In the genomic region with DNA sequence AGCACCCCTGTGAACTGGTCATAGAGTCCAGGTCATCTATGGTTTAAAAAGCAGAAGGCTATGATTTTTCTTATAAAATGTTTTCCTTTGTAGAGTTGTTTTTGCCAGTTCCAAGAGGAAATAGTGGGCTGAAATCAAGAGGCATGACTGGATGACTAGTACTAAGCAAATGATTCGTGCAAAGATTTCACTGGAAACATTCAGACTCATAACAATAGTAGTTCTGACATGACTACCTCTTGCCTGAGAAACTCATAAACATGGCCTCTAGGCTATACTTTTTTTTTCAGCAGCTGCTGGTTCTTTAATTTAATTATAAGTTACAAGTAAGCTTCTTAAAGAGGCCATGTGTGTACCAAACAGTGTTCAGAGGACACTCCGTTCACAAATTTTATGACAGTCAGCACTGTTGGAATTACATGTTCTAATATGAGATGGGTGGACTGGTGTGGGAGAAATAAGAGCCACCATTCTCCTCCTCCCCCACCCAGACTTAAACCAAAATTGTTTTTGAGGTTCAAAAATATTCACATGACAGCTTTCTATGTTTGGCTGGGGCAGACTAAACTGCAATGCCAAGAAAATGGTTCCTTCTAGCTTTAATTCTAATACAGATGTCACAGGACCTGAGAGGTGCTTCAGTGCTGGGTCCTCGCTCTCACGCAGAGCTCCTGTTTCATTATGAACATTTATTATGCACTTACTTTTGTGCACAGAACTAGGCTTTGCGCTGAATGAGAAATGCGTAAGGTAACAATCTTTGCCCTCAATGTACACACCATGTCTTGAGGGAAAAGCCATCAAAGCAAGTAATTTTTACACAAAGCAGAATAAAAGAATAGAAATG, we compare ENCODE assay signal across 11 cellular contexts.
DNase-seq lines count a peak whose midpoint lies in the region; ATAC-seq and TF ChIP-seq lines count a peak whose summit lies in the region.
"Had no signal": no experiment of that assay in that cellular context is flagged by ENCODE, and none has a peak within 500 bp of the region (broad histone marks: within the 10 kb centered on the region; RNA-seq: fewer than 3 reads in every experiment).

No MANE protein-coding gene starts in this region.

- peak overlapping the region; percentile 87 for H3K27ac Mint-ChIP-seq in activated T-helper 17 cell treated with anti-CD3 and anti-CD28 coated beads, Interleukin-2, amount 50 U/mL, for 72 hours
- H3K27ac Mint-ChIP-seq: activated naive CD4-positive, alpha-beta T cell treated with anti-CD3 and anti-CD28 coated beads, Interleukin-2, amount 50 U/mL, for 24 hours had no signal

- no peaks in the 10 kb centered on the region for H4K20me1 ChIP-seq in BLaER1 treated with 17β-estradiol and CSF1 and Interleukin-3, amounts not matched to agents 10 nM and 100 nM

- no peak overlapping the region for H3K4me3 ChIP-seq in BLaER1 treated with 17β-estradiol and CSF1 and Interleukin-3, amounts not matched to agents 10 nM and 100 nM
- H3K4me3 ChIP-seq in tibial nerve, result no peak overlapping the region

- peaks cover 3% of the 10 kb centered on the region for H3K9me3 Mint-ChIP-seq in activated T-helper 17 cell treated with anti-CD3 and anti-CD28 coated beads, Interleukin-2, amount 50 U/mL, for 72 hours
- H3K9me3 Mint-ChIP-seq: activated naive CD4-positive, alpha-beta T cell treated with anti-CD3 and anti-CD28 coated beads, Interleukin-2, amount 50 U/mL, for 24 hours had no signal

- H3K9ac ChIP-seq in BLaER1 treated with 17β-estradiol and CSF1 and Interleukin-3, amounts not matched to agents 10 nM and 100 nM, result peak overlapping the region in 2 of 11 experiments; percentile 26 to 27; a peak in 3 of 22 replicates

- no peak for TF ChIP-seq POLR2A in tibial nerve (IDR thresholded peaks at IDR 0.05)

- no peaks in the 10 kb centered on the region for H3K36me3 ChIP-seq in BLaER1 treated with 17β-estradiol and CSF1 and Interleukin-3, amounts not matched to agents 10 nM and 100 nM
- no peaks in the 10 kb centered on the region for H3K36me3 ChIP-seq in tibial nerve

- TF ChIP-seq CTCF in tibial nerve (IDR thresholded peaks at IDR 0.05), result no peak
- no peak for TF ChIP-seq CTCF in omental fat pad (IDR thresholded peaks at IDR 0.05)

- peak overlapping the region in 6 of 11 experiments; percentile 13 to 76 (median 51); a peak in 10 of 22 replicates for H3K27ac ChIP-seq in BLaER1 treated with 17β-estradiol and CSF1 and Interleukin-3, amounts not matched to agents 10 nM and 100 nM
- H3K27ac ChIP-seq in tibial nerve, result peak overlapping the region in 1 of 4 donors; percentile 22

- peaks cover 4% of the 10 kb centered on the region for H3K27me3 Mint-ChIP-seq in activated T-helper 17 cell treated with anti-CD3 and anti-CD28 coated beads, Interleukin-2, amount 50 U/mL, for 72 hours
- H3K27me3 Mint-ChIP-seq: activated naive CD4-positive, alpha-beta T cell treated with anti-CD3 and anti-CD28 coated beads, Interleukin-2, amount 50 U/mL, for 24 hours had no signal

- no peaks in the 10 kb centered on the region for H3K36me3 Mint-ChIP-seq in activated T-helper 17 cell treated with anti-CD3 and anti-CD28 coated beads, Interleukin-2, amount 50 U/mL, for 72 hours (ENCODE audit: low read depth)
- H3K36me3 Mint-ChIP-seq: activated naive CD4-positive, alpha-beta T cell treated with anti-CD3 and anti-CD28 coated beads, Interleukin-2, amount 50 U/mL, for 24 hours had no signal

- TF ChIP-seq EP300 in tibial nerve (IDR thresholded peaks at IDR 0.05), result no peak

- WGBS in tibial nerve, 2 donors, result 83 to 88% methylated on average over 6 of the region's 6 CpGs

- H3K4me3 Mint-ChIP-seq in activated T-helper 17 cell treated with anti-CD3 and anti-CD28 coated beads, Interleukin-2, amount 50 U/mL, for 72 hours, result peak overlapping the region; percentile 46
- H3K4me3 Mint-ChIP-seq: activated naive CD4-positive, alpha-beta T cell treated with anti-CD3 and anti-CD28 coated beads, Interleukin-2, amount 50 U/mL, for 24 hours had no signal

- H3K9me3 ChIP-seq in BLaER1 treated with 17β-estradiol and CSF1 and Interleukin-3, amounts not matched to agents 10 nM and 100 nM (replicated peaks in 1 of 11), result no peaks in the 10 kb centered on the region
- no peaks in the 10 kb centered on the region for H3K9me3 ChIP-seq in tibial nerve

- H3K4me2 ChIP-seq in BLaER1 treated with 17β-estradiol and CSF1 and Interleukin-3, amounts not matched to agents 10 nM and 100 nM, result peak overlapping the region in 4 of 11 experiments; percentile 6 to 81 (median 47); a peak in 6 of 22 replicates

- ATAC-seq in GM19035 (IDR thresholded peaks at IDR 0.05; ENCODE audit: unreplicated experiment) (peak; percentile 57), HG03025 (IDR thresholded peaks at IDR 0.05; ENCODE audit: low FRiP score, unreplicated experiment) (peak; percentile 41), omental fat pad (ENCODE audit: low FRiP score) (no peak)
- ATAC-seq in activated T-helper 17 cell treated with anti-CD3 and anti-CD28 coated beads, Interleukin-2, amount 50 U/mL, for 72 hours (replicated peaks), result peak; percentile 79
- ATAC-seq: HepG2 had no signal

- no peaks in the 10 kb centered on the region for H3K4me1 Mint-ChIP-seq in activated T-helper 17 cell treated with anti-CD3 and anti-CD28 coated beads, Interleukin-2, amount 50 U/mL, for 72 hours
- H3K4me1 Mint-ChIP-seq: activated naive CD4-positive, alpha-beta T cell treated with anti-CD3 and anti-CD28 coated beads, Interleukin-2, amount 50 U/mL, for 24 hours had no signal

- no peaks in the 10 kb centered on the region for H3K27me3 ChIP-seq in BLaER1 treated with 17β-estradiol and CSF1 and Interleukin-3, amounts not matched to agents 10 nM and 100 nM
- H3K27me3 ChIP-seq in tibial nerve, result no peaks in the 10 kb centered on the region

- H3K4me1 ChIP-seq in BLaER1 treated with 17β-estradiol and CSF1 and Interleukin-3, amounts not matched to agents 10 nM and 100 nM, result peaks cover 6 to 59% (median 19%) of the 10 kb centered on the region in 10 experiments; a peak in 17 of 20 replicates
- no peaks in the 10 kb centered on the region for H3K4me1 ChIP-seq in tibial nerve

- DNase-seq in stimulated activated naive CD4-positive, alpha-beta T cell (lab: John Stamatoyannopoulos, UW), result no peak
- DNase-seq in tibial nerve (ENCODE audit: low spot score in 2 of 2) (no peak), omental fat pad (ENCODE audit: low spot score) (no peak), retina (no peak)
- DNase-seq: DND-41 had no signal
